ENCODE assay signal across 7 cellular contexts in the genomic region with DNA sequence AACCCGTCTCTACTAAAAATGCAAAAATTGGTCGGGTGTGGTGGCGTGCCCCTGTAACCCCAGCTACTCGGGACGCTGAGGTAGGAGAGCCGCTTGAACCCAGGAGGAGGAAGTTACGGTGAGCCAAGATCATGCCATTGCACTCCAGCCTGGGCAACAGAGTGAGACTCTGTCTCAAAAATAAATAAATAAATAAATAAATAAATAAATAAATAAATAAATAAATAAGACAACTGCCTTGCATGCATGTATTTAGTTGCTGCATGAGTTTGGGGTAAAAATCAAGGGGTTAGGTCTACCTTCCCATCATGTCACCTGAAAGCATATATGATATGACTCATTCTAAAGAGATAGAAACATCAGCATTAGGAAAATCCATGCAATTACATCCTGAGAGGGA.
"Had no signal": no experiment of that assay in that cellular context is flagged by ENCODE, and none has a peak within 500 bp of the region (broad histone marks: within the 10 kb centered on the region; RNA-seq: fewer than 3 reads in every experiment).

No MANE protein-coding gene starts in this region.

- DNase-seq: H9, HCEC 1CT, HFFc6, KG1 had no signal

- H3K4me2 ChIP-seq: GM23338 had no signal

- H2AFZ ChIP-seq: GM23338 had no signal

- H3K27ac ChIP-seq: HL-60 had no signal

- H3K4me3 ChIP-seq: GM23338, K562 had no signal
